In genomic region chr15:64681424-64682024, GRCh38 we compare ENCODE assay signal across 8 cellular contexts.
DNase-seq lines count a peak whose midpoint lies in the region; ATAC-seq and TF ChIP-seq lines count a peak whose summit lies in the region.

No MANE protein-coding gene starts in this region.

- H3K27me3 ChIP-seq in BE2C, result no peaks in the 10 kb centered on the region
- H3K27me3 ChIP-seq in stomach, result no peaks in the 10 kb centered on the region

- H3K4me3 ChIP-seq in BE2C (ENCODE audit: low read depth, low read length) (no peak overlapping the region), stomach (no peak overlapping the region)

- no peaks in the 10 kb centered on the region for H3K9me3 ChIP-seq in BE2C
- no peaks in the 10 kb centered on the region for H3K9me3 ChIP-seq in stomach

- peak; percentile 88 for TF ChIP-seq CTCF in BE2C (IDR thresholded peaks at IDR 0.05; ENCODE audit: low read depth, low read length)
- TF ChIP-seq CTCF in GM20000 (IDR thresholded peaks at IDR 0.05; ENCODE audit: extremely low read depth, missing control alignments), result peak; percentile 26
- TF ChIP-seq CTCF in stomach (IDR thresholded peaks at IDR 0.05), result peak in 5 of 7 experiments; percentile 57 to 90 (median 74)

- H3K27ac ChIP-seq in stomach, result no peak overlapping the region

- DNase-seq in BE2C (peak; percentile 80), GM20000 (ENCODE audit: low spot score) (peak; percentile 51), NCI-H510A treated with DMSO at 0.1 percent for 48 hours (lab: John Stamatoyannopoulos, UW) (peak; percentile 27), astrocyte of the hippocampus (ENCODE audit: low read depth, low spot score) (peak; percentile 79), iPS-NIHi11 (ENCODE audit: low spot score) (peak; percentile 87), stomach (peak; percentile 47)
- DNase-seq in stimulated activated CD4-positive, alpha-beta T cell treated with anti-CD3 and anti-CD28 coated beads, Interleukin-2, amount 100 ng/mL, for 24 hours, result no peak

- no peak for TF ChIP-seq EP300 in stomach (IDR thresholded peaks at IDR 0.05)

- 40 to 59% (median 53%) methylated on average over 9 of the region's 9 CpGs for WGBS in stomach, 5 donors

- no peak for ATAC-seq in GM21526 (IDR thresholded peaks at IDR 0.05; ENCODE audit: low FRiP score, unreplicated experiment)

- no peak for TF ChIP-seq POLR2A in stomach (IDR thresholded peaks at IDR 0.05)

- H3K36me3 ChIP-seq in BE2C, result peaks cover 63% of the 10 kb centered on the region
- H3K36me3 ChIP-seq in stomach, result peaks cover 53 to 97% (median 94%) of the 10 kb centered on the region in 4 donors

- peaks cover 4% of the 10 kb centered on the region; the same call in 1 of the 2 replicates for H3K4me1 ChIP-seq in BE2C
- peaks cover 0 to 12% (median 5%) of the 10 kb centered on the region in 4 donors for H3K4me1 ChIP-seq in stomach

- intact Hi-C loops in stomach (cut with DNase I; ENCODE audit: low total_unique reads), result no loop called here

Comparison
In these comparisons a context has a peak if more than half of its experiments do, and no peak if none do; other contexts are left out.
1. DNase-seq: peak in BE2C (single experiment), GM20000 (single experiment), NCI-H510A treated with DMSO at 0.1 percent for 48 hours (single experiment), astrocyte of the hippocampus (single experiment), iPS-NIHi11 (single experiment) and stomach (single experiment); none in stimulated activated CD4-positive, alpha-beta T cell treated with anti-CD3 and anti-CD28 coated beads, Interleukin-2, amount 100 ng/mL, for 24 hours (0 of 2).
2. CTCF ChIP-seq: peak in every context shown above with its lines; median percentile 88 in BE2C; 74 in stomach; 26 in GM20000.